In the genomic region with DNA sequence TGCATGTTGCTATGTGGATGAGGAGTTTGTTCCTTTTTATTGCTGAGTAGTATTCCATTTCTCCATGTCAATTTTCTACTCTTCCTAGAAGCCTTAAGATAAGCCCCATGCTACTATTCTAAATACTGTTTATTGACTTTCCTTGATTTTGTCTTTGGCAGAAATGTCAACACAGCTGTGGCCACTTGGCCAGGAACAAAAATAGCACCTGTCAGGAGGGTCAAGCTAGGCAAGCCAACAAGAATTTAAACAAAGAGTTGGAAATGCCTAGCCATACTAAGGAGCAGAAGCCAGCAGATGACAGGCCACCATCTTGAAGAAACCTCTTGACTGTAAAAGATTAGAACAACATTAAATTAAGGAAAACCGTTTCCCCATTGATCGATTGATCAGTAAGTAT, we compare ENCODE assay signal across 21 cellular contexts.
"Had no signal": no experiment of that assay in that cellular context is flagged by ENCODE, and none has a peak within 500 bp of the region (broad histone marks: within the 10 kb centered on the region; RNA-seq: fewer than 3 reads in every experiment).

No MANE protein-coding gene starts in this region.

- H3K4me3 Mint-ChIP-seq: activated CD4-positive, alpha-beta memory T cell treated with anti-CD3 and anti-CD28 coated beads for 36 hours; activated naive CD8-positive, alpha-beta T cell treated with anti-CD3 and anti-CD28 coated beads for 36 hours; effector memory CD8-positive, alpha-beta T cell; nephron; type B pancreatic cell had no signal

- H3K27me3 ChIP-seq: esophagus squamous epithelium, gastrocnemius medialis, neutrophil, ovary, spleen, vagina had no signal

- H3K36me3 ChIP-seq: esophagus squamous epithelium, gastrocnemius medialis, lower lobe of right lung, ovary, prostate gland, thoracic aorta, vagina had no signal

- H3K27me3 Mint-ChIP-seq: activated naive CD8-positive, alpha-beta T cell treated with anti-CD3 and anti-CD28 coated beads for 36 hours; effector memory CD8-positive, alpha-beta T cell; type B pancreatic cell had no signal

- H3K9me3 ChIP-seq: esophagus squamous epithelium, gastrocnemius medialis, lower lobe of right lung, neutrophil, ovary, prostate gland, spleen, thoracic aorta, vagina had no signal

- H3K4me3 ChIP-seq: esophagus squamous epithelium, gastrocnemius medialis, lower lobe of right lung, ovary, prostate gland, spleen, thoracic aorta, vagina had no signal

- H3K4me1 ChIP-seq: lower lobe of right lung, prostate gland had no signal

- H3K27ac ChIP-seq: esophagus squamous epithelium, gastrocnemius medialis, lower lobe of right lung, neutrophil, ovary, prostate gland, thoracic aorta, vagina had no signal

- H3K27ac Mint-ChIP-seq: activated CD4-positive, alpha-beta memory T cell treated with anti-CD3 and anti-CD28 coated beads for 36 hours; activated naive CD8-positive, alpha-beta T cell treated with anti-CD3 and anti-CD28 coated beads for 36 hours; effector memory CD8-positive, alpha-beta T cell; nephron; type B pancreatic cell had no signal

- H3K36me3 Mint-ChIP-seq: type B pancreatic cell had no signal

- H3K9me3 Mint-ChIP-seq: activated CD4-positive, alpha-beta memory T cell treated with anti-CD3 and anti-CD28 coated beads for 36 hours; activated naive CD8-positive, alpha-beta T cell treated with anti-CD3 and anti-CD28 coated beads for 36 hours; effector memory CD8-positive, alpha-beta T cell; nephron; type B pancreatic cell had no signal

- DNase-seq: activated CD4-positive, alpha-beta memory T cell treated with anti-CD3 and anti-CD28 coated beads for 36 hours; activated CD4-positive, alpha-beta T cell treated with anti-CD3 and anti-CD28 coated beads for 48 hours; activated naive CD4-positive, alpha-beta T cell treated with Interleukin-2 at 50 U/mL for 16 hours; activated naive CD8-positive, alpha-beta T cell treated with anti-CD3 and anti-CD28 coated beads for 36 hours; activated T-cell treated with anti-CD3 and anti-CD28 coated beads, Interleukin-2, amount 50 U/mL, for 48 hours; central memory CD4-positive, alpha-beta T cell; effector memory CD8-positive, alpha-beta T cell; esophagus squamous epithelium; gastrocnemius medialis; head of caudate nucleus; lower lobe of right lung; ovary; spleen; stimulated activated CD4-positive, alpha-beta T cell treated with anti-CD3 and anti-CD28 coated beads, Interleukin-4, amount 100 ng/mL, for 1 hour; stimulated activated naive CD4-positive, alpha-beta T cell had no signal

- ATAC-seq: effector memory CD8-positive, alpha-beta T cell; gastrocnemius medialis; lower lobe of right lung had no signal
